Comparison of ENCODE assay signal across 22 cellular contexts in genomic region chr10:75071756-75072155, GRCh38.
"Had no signal": no experiment of that assay in that cellular context is flagged by ENCODE, and none has a peak within 500 bp of the region (broad histone marks: within the 10 kb centered on the region; RNA-seq: fewer than 3 reads in every experiment).

No MANE protein-coding gene starts in this region.

- H3K27ac ChIP-seq: colonic mucosa, neutrophil, transverse colon had no signal

- ATAC-seq: activated naive CD8-positive, alpha-beta T cell treated with anti-CD3 and anti-CD28 coated beads, Interleukin-2, amount 50 U/mL, for 24 hours; naive thymus-derived CD8-positive, alpha-beta T cell; sciatic nerve; stimulated activated memory B cell treated with anti-CD40 and anti-IgM and Interleukin-4, amounts not matched to agents 10 μg/mL and 1 μg/mL and 100 μg/mL, for 72 hours; WTC11 had no signal

- H3K4me1 Mint-ChIP-seq: activated naive CD4-positive, alpha-beta T cell treated with anti-CD3 and anti-CD28 coated beads, Interleukin-2, amount 50 U/mL, for 24 hours had no signal

- H3K27me3 ChIP-seq: colonic mucosa, neutrophil, transverse colon had no signal

- H3K36me3 Mint-ChIP-seq: activated naive CD4-positive, alpha-beta T cell treated with anti-CD3 and anti-CD28 coated beads, Interleukin-2, amount 50 U/mL, for 24 hours; naive thymus-derived CD8-positive, alpha-beta T cell; stimulated activated memory B cell treated with anti-CD40 and anti-IgM and Interleukin-4, amounts not matched to agents 10 μg/mL and 1 μg/mL and 100 μg/mL, for 72 hours; WTC11 had no signal

- DNase-seq: activated CD4-positive, alpha-beta memory T cell treated with anti-CD3 and anti-CD28 coated beads, Interleukin-2, amount 10 ng/mL, durations not matched to agents 7 days and 5 days; activated CD4-positive, alpha-beta T cell treated with anti-CD3 and anti-CD28 coated beads for 1 hour; activated CD4-positive, alpha-beta T cell treated with anti-CD3 and anti-CD28 coated beads, Interleukin-2, amount 10 ng/mL, durations not matched to agents 7 days and 5 days; activated naive CD8-positive, alpha-beta T cell treated with anti-CD3 and anti-CD28 coated beads, Interleukin-2, amount 50 U/mL, for 24 hours; activated T-cell treated with anti-CD3 and anti-CD28 coated beads, Interleukin-2, amount 50 U/mL, for 48 hours; colonic mucosa; effector CD8-positive, alpha-beta T cell; glutamatergic neuron; naive thymus-derived CD8-positive, alpha-beta T cell; small intestine; stimulated activated CD4-positive, alpha-beta T cell treated with anti-CD3 and anti-CD28 coated beads, Interleukin-1b, Interleukin-23, amount 100 ng/mL, for 48 hours; stimulated activated CD4-positive, alpha-beta T cell treated with anti-CD3 and anti-CD28 coated beads, Interleukin-4, amount 100 ng/mL, for 4 hours; stimulated activated CD8-positive, alpha-beta memory T cell treated with anti-CD3 and anti-CD28 coated beads, Interleukin-4, amount 100 ng/mL, for 48 hours; T-helper 2 cell; transverse colon had no signal

- H3K4me3 Mint-ChIP-seq: activated CD4-positive, alpha-beta memory T cell treated with anti-CD3 and anti-CD28 coated beads, Interleukin-2, amount 10 ng/mL, durations not matched to agents 7 days and 5 days; activated CD4-positive, alpha-beta T cell treated with anti-CD3 and anti-CD28 coated beads, Interleukin-2, amount 10 ng/mL, durations not matched to agents 7 days and 5 days; activated naive CD4-positive, alpha-beta T cell treated with anti-CD3 and anti-CD28 coated beads, Interleukin-2, amount 50 U/mL, for 24 hours; activated naive CD8-positive, alpha-beta T cell treated with anti-CD3 and anti-CD28 coated beads, Interleukin-2, amount 50 U/mL, for 24 hours; central memory CD8-positive, alpha-beta T cell; stimulated activated memory B cell treated with anti-CD40 and anti-IgM and Interleukin-4, amounts not matched to agents 10 μg/mL and 1 μg/mL and 100 μg/mL, for 72 hours; WTC11 had no signal

- H3K36me3 ChIP-seq: colonic mucosa, neutrophil, transverse colon had no signal

- H3K4me3 ChIP-seq: colonic mucosa, transverse colon had no signal

- H3K27me3 Mint-ChIP-seq: activated CD4-positive, alpha-beta memory T cell treated with anti-CD3 and anti-CD28 coated beads, Interleukin-2, amount 10 ng/mL, durations not matched to agents 7 days and 5 days; activated CD4-positive, alpha-beta T cell treated with anti-CD3 and anti-CD28 coated beads, Interleukin-2, amount 10 ng/mL, durations not matched to agents 7 days and 5 days; activated naive CD4-positive, alpha-beta T cell treated with anti-CD3 and anti-CD28 coated beads, Interleukin-2, amount 50 U/mL, for 24 hours; activated naive CD8-positive, alpha-beta T cell treated with anti-CD3 and anti-CD28 coated beads, Interleukin-2, amount 50 U/mL, for 24 hours; central memory CD8-positive, alpha-beta T cell; naive thymus-derived CD8-positive, alpha-beta T cell; stimulated activated memory B cell treated with anti-CD40 and anti-IgM and Interleukin-4, amounts not matched to agents 10 μg/mL and 1 μg/mL and 100 μg/mL, for 72 hours had no signal

- H3K27ac Mint-ChIP-seq: activated CD4-positive, alpha-beta memory T cell treated with anti-CD3 and anti-CD28 coated beads, Interleukin-2, amount 10 ng/mL, durations not matched to agents 7 days and 5 days; activated CD4-positive, alpha-beta T cell treated with anti-CD3 and anti-CD28 coated beads, Interleukin-2, amount 10 ng/mL, durations not matched to agents 7 days and 5 days; activated naive CD4-positive, alpha-beta T cell treated with anti-CD3 and anti-CD28 coated beads, Interleukin-2, amount 50 U/mL, for 24 hours; activated naive CD8-positive, alpha-beta T cell treated with anti-CD3 and anti-CD28 coated beads, Interleukin-2, amount 50 U/mL, for 24 hours; activated T-helper 2 cell treated with anti-CD3 and anti-CD28 coated beads, Interferon-gamma antibody, Interleukin-2, Interleukin-4, amounts not matched to agents 10 μg/mL and 5 μg/mL and 100 μg/mL, durations not matched to agents 14 hours and 24 hours and 36 hours; naive thymus-derived CD8-positive, alpha-beta T cell; stimulated activated memory B cell treated with anti-CD40 and anti-IgM and Interleukin-4, amounts not matched to agents 10 μg/mL and 1 μg/mL and 100 μg/mL, for 72 hours; WTC11 had no signal

- H3K9me3 ChIP-seq: colonic mucosa, neutrophil, transverse colon had no signal

- H3K4me1 ChIP-seq: colonic mucosa had no signal

- H3K9me3 Mint-ChIP-seq: activated CD4-positive, alpha-beta memory T cell treated with anti-CD3 and anti-CD28 coated beads, Interleukin-2, amount 10 ng/mL, durations not matched to agents 7 days and 5 days; activated CD4-positive, alpha-beta T cell treated with anti-CD3 and anti-CD28 coated beads, Interleukin-2, amount 10 ng/mL, durations not matched to agents 7 days and 5 days; activated naive CD4-positive, alpha-beta T cell treated with anti-CD3 and anti-CD28 coated beads, Interleukin-2, amount 50 U/mL, for 24 hours; activated naive CD8-positive, alpha-beta T cell treated with anti-CD3 and anti-CD28 coated beads, Interleukin-2, amount 50 U/mL, for 24 hours; activated T-helper 2 cell treated with anti-CD3 and anti-CD28 coated beads, Interferon-gamma antibody, Interleukin-2, Interleukin-4, amounts not matched to agents 10 μg/mL and 5 μg/mL and 100 μg/mL, durations not matched to agents 14 hours and 24 hours and 36 hours; central memory CD8-positive, alpha-beta T cell; naive thymus-derived CD8-positive, alpha-beta T cell; stimulated activated memory B cell treated with anti-CD40 and anti-IgM and Interleukin-4, amounts not matched to agents 10 μg/mL and 1 μg/mL and 100 μg/mL, for 72 hours; WTC11 had no signal
